Comparison of ENCODE assay signal across 1 cellular context in the genomic region with DNA sequence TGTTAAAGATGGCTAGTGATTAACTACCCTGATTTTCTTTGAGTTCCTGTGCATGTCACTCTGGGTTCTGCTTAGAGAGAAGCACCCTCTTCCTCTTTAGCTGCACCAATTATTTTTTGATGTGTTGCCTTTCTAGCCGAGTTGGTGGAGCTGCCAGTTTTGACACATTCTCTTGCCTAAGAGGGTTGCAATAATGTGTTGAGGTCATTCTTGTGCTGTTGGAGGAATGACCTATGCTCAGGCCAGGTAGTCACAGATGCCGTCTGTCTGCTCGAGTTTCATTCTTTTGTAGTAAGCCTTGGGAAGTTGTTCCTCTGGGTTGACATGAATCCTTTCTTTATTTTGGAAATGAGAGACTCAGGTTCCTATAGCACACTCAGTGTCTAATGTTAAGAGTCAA.
TF ChIP-seq lines count a peak whose summit lies in the region.

No MANE protein-coding gene starts in this region.

TF ChIP-seq in H1, 55 proteins besides CTCF, POLR2A, EP300 and RAD21:
- TF ChIP-seq CEBPB (IDR thresholded peaks at IDR 0.05; ENCODE audit: low read depth, low read length) (peak; percentile 56; the same call in 1 of the 2 replicates), GABPA (IDR thresholded peaks at IDR 0.05; ENCODE audit: borderline replicate concordance, insufficient read depth, low read length) (no peak)
